Comparison of ENCODE assay signal across 9 cellular contexts in genomic region chr20:19756756-19757486, GRCh38. TPM values are rescaled to one million over a fixed set of nuclear protein-coding genes. Genes with fewer than 3 reads are reported as not detected.
A peak's percentile ranks its signal among the peaks of the same experiment; 100 is the strongest.
DNase-seq lines count a peak whose midpoint lies in the region; ATAC-seq and TF ChIP-seq lines count a peak whose summit lies in the region.
"Had no signal": no experiment of that assay in that cellular context is flagged by ENCODE, and none has a peak within 500 bp of the region (broad histone marks: within the 10 kb centered on the region; RNA-seq: fewer than 3 reads in every experiment).

No MANE protein-coding gene starts in this region.

- no peak for TF ChIP-seq POLR2A in ovary (IDR thresholded peaks at IDR 0.05)

- TF ChIP-seq CTCF in C4-2B (conservative IDR thresholded peaks at IDR 0.05) (no peak), ovary (IDR thresholded peaks at IDR 0.05) (no peak)

- no peaks in the 10 kb centered on the region for H3K36me3 ChIP-seq in esophagus (ENCODE audit: control insufficient read depth in 2 of 2, insufficient read depth in 2 of 2, low read length in 1 of 2)
- H3K36me3 ChIP-seq in ovary = no peaks in the 10 kb centered on the region

- H3K9me3 ChIP-seq in esophagus (ENCODE audit: control insufficient read depth in 2 of 2, insufficient read depth in 1 of 2, low read depth in 1 of 2, low read length in 1 of 2) (no peaks in the 10 kb centered on the region), ovary (no peaks in the 10 kb centered on the region)

- H3K27me3 ChIP-seq in esophagus (ENCODE audit: control insufficient read depth in 1 of 2, insufficient read depth in 2 of 2, low read length in 2 of 2) (no peaks in the 10 kb centered on the region), ovary (no peaks in the 10 kb centered on the region)

- peak overlapping the region; percentile 66 for H3K27ac ChIP-seq in C4-2B
- H3K27ac ChIP-seq in esophagus (ENCODE audit: low read depth in 2 of 2, low read length in 1 of 2) = peak overlapping the region; percentile 93
- H3K27ac ChIP-seq in ovary = peak overlapping the region; percentile 74 to 94

- intact Hi-C loops in ovary (cut with DNase I) = no loop called here

- H3K4me3 ChIP-seq in esophagus (ENCODE audit: low read depth in 1 of 2, low read length in 2 of 2) (peak overlapping the region; percentile 71), ovary (peak overlapping the region; percentile 86)

- WGBS in esophagus, 2 donors = 15 to 17% methylated on average over 22 of the region's 22 CpGs
- 10 to 17% (median 12%) methylated on average over 19 to 22 of the region's 22 CpGs for WGBS in ovary, 3 donors

- H3K4me1 ChIP-seq in esophagus (ENCODE audit: control insufficient read depth in 2 of 2, insufficient read depth in 2 of 2, low read length in 1 of 2) (peaks cover 0 to 2% of the 10 kb centered on the region in 2 donors), ovary (ENCODE audit: insufficient read depth) (peaks cover 5% of the 10 kb centered on the region)

- peak; percentile 58 to 64 for DNase-seq in NCI-H526 (lab: John Stamatoyannopoulos, UW)
- no peak for DNase-seq in ovary
- DNase-seq in UCSD-AML1 (lab: John Stamatoyannopoulos, UW; ENCODE audit: unreplicated experiment) = no peak
- DNase-seq in middle frontal gyrus (ENCODE audit: extremely low spot score, low spot score) = no peak
- DNase-seq: Kasumi-1 had no signal

- no peak for TF ChIP-seq EP300 in ovary (IDR thresholded peaks at IDR 0.05)

- ATAC-seq in HG02970 (IDR thresholded peaks at IDR 0.05; ENCODE audit: low FRiP score, unreplicated experiment) (no peak), HG02885 (IDR thresholded peaks at IDR 0.05; ENCODE audit: poor library complexity, unreplicated experiment) (no peak)

RNA-seq across cellular contexts. Expression of gene RIN2, which starts 1.1 kb away (rescaled TPM):
- polyA plus RNA-seq in esophagus = 10 to 100 TPM; 11.8 to 14.0 TPM
- total RNA-seq in ovary = 10 to 100 TPM; 22.2 to 66.4 (median 51.3) TPM
- polyA plus RNA-seq in ovary = 10 to 100 TPM; 17.5 to 19.0 TPM

Comparison
In these comparisons a context has a peak if more than half of its experiments do, and no peak if none do; other contexts are left out.
1. DNase-seq: peak in NCI-H526 (2 of 2); none in ovary (0 of 5), UCSD-AML1 (single experiment) and middle frontal gyrus (single experiment).
2. Peak in every context shown above with its lines, with median percentiles within 50 percentile points of each other: H3K27ac ChIP-seq.